In genomic region chr10:22615819-22616499, GRCh38 we compare ENCODE assay signal across 1 cellular context.
TF ChIP-seq lines count a peak whose summit lies in the region.

No MANE protein-coding gene starts in this region.

TF ChIP-seq in K562, 482 proteins besides CTCF, POLR2A, EP300 and RAD21 (continued from another document and continues in another):
- TF ChIP-seq ETV1 (tag; conservative IDR thresholded peaks at IDR 0.05; ENCODE audit: low read depth) (no peak), GTF2F1 (IDR thresholded peaks at IDR 0.05; ENCODE audit: low read depth, low read length) (no peak), SMARCA4 (IDR thresholded peaks at IDR 0.05) (peak; percentile 76), SIN3B (IDR thresholded peaks at IDR 0.05; ENCODE audit: low read depth) (no peak; the same call in 1 of the 2 replicates), CTBP1 (IDR thresholded peaks at IDR 0.05; ENCODE audit: borderline replicate concordance) (peak; percentile 68; the same call in 1 of the 2 replicates), HNRNPUL1 (IDR thresholded peaks at IDR 0.05; ENCODE audit: low read length) (no peak), NUFIP1 (IDR thresholded peaks at IDR 0.05; ENCODE audit: partially characterized antibody) (no peak), SP2 (IDR thresholded peaks at IDR 0.05; ENCODE audit: extremely low read depth, low read depth, low read length, poor library complexity, severe bottlenecking) (no peak), AFF4 (CRISPR knock-in tag; IDR thresholded peaks at IDR 0.05) (no peak), ZNF655 (CRISPR knock-in tag; IDR thresholded peaks at IDR 0.05) (no peak), MECOM (CRISPR knock-in tag; IDR thresholded peaks at IDR 0.05) (no peak), ZNF79 (CRISPR knock-in tag; IDR thresholded peaks at IDR 0.05; ENCODE audit: low read depth) (no peak), ZNF518B (CRISPR knock-in tag; IDR thresholded peaks at IDR 0.05) (no peak), SP1 (CRISPR knock-in tag; IDR thresholded peaks at IDR 0.05) (peak; percentile 52), MED1 (CRISPR knock-in tag; IDR thresholded peaks at IDR 0.05; ENCODE audit: borderline replicate concordance) (no peak), ZNF445 (CRISPR knock-in tag; IDR thresholded peaks at IDR 0.05; ENCODE audit: low read depth) (no peak), ZNF780A (CRISPR knock-in tag; IDR thresholded peaks at IDR 0.05) (no peak), ZBED1 (IDR thresholded peaks at IDR 0.05) (no peak), HOMEZ (CRISPR knock-in tag; IDR thresholded peaks at IDR 0.05) (no peak), SAFB (IDR thresholded peaks at IDR 0.05; ENCODE audit: borderline replicate concordance, low read depth, low read length) (no peak), BCLAF1 (IDR thresholded peaks at IDR 0.05; ENCODE audit: borderline replicate concordance in 1 of 2, control insufficient read depth in 1 of 2, low read depth in 2 of 2, low read length in 1 of 2) (no peak), SFPQ (IDR thresholded peaks at IDR 0.05; ENCODE audit: low read depth, low read length) (no peak), HBP1 (CRISPR knock-in tag; IDR thresholded peaks at IDR 0.05) (no peak), SAFB2 (IDR thresholded peaks at IDR 0.05; ENCODE audit: borderline replicate concordance, low read depth, low read length, severe bottlenecking) (no peak), GMEB1 (CRISPR knock-in tag; IDR thresholded peaks at IDR 0.05) (no peak), FOSL1 (tag; conservative IDR thresholded peaks at IDR 0.05) (peak; percentile 94), SAP30 (IDR thresholded peaks at IDR 0.05; ENCODE audit: borderline replicate concordance, insufficient read depth, low read depth, low read length, poor library complexity, severe bottlenecking) (no peak), CHCHD3 (CRISPR knock-in tag; IDR thresholded peaks at IDR 0.05) (no peak), KLF6 (CRISPR knock-in tag; IDR thresholded peaks at IDR 0.05; ENCODE audit: borderline replicate concordance) (no peak), HNRNPH1 (optimal IDR thresholded peaks at IDR 0.05; ENCODE audit: low read depth, low read length) (no peak), MAFF (IDR thresholded peaks at IDR 0.05; ENCODE audit: low read length) (no peak), ZHX1 (conservative IDR thresholded peaks at IDR 0.05; ENCODE audit: low read length) (no peak), KDM1A (IDR thresholded peaks at IDR 0.05) (peak; percentile 86 to 95), KLF16 (IDR thresholded peaks at IDR 0.05) (no peak), ASH1L (IDR thresholded peaks at IDR 0.05; ENCODE audit: borderline replicate concordance, low read depth, partially characterized antibody) (no peak), POLR3G (IDR thresholded peaks at IDR 0.05; ENCODE audit: extremely low read depth, insufficient read length, insufficient replicate concordance) (no peak)
